ENCODE assay signal across 1 cellular context in the genomic region with DNA sequence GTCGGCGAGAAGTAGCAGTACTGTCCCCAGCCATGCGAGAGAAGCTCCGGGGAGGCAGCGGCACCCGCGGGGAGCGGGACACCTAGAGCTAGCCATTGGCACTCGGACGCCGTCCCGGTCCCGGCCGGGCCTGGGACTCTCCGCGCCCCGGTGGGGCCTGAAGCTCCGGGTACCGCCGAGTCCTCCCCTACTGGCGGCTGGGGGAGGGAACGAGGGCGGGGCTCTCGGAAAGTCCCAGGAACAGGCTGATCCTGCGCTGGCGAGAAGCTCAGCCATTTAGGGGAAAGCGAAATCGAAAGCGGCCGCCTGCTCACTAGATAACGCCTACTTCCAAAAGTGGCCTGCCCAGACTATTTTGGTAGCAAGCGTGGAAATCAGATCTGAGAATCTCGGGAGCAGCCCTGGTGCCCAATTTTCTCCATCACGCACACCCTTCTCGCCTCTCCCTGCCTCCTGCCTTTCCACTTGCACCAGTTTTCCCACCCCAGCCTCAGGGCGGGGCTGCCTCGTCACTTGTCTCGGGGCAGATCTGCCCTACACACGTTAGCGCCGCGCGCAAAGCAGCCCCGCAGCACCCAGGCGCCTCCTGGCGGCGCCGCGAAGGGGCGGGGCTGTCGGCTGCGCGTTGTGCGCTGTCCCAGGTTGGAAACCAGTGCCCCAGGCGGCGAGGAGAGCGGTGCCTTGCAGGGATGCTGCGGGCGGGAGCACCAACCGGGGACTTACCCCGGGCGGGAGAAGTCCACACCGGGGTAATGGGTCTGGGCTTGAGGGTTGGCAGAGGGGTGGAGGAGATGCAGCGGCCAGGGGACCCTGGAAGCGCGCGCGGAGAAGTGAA.
A peak's percentile ranks its signal among the peaks of the same experiment; 100 is the strongest.
TF ChIP-seq lines count a peak whose summit lies in the region.

Gene PSMB9 (plus strand): TSS at position 652 of the 835 bp plus-strand sequence. CDS start 38 bp downstream, at position 690.
Gene TAP1 (minus strand): TSS at position 164 of the 835 bp plus-strand sequence. CDS start 68 bp downstream, at position 96.

TF ChIP-seq in K562, 482 proteins besides CTCF, POLR2A, EP300 and RAD21 (continues in another document):
- TF ChIP-seq EGR1 (conservative IDR thresholded peaks at IDR 0.05) = peak; percentile 32; the same call in 1 of the 2 replicates
- TF ChIP-seq ARHGAP35 (IDR thresholded peaks at IDR 0.05; ENCODE audit: partially characterized antibody) = no peak
- peak; percentile 95 for TF ChIP-seq CREB1 (IDR thresholded peaks at IDR 0.05)
- TF ChIP-seq CREB1 (CRISPR knock-in tag; IDR thresholded peaks at IDR 0.05) = peak; percentile 99
- peak in 1 of 2 experiments; percentile 90; a peak in 2 of 4 replicates for TF ChIP-seq HDAC1 (IDR thresholded peaks at IDR 0.05)
- TF ChIP-seq PML (IDR thresholded peaks at IDR 0.05; ENCODE audit: low read length) = 0 out of 2 replicates have a peak, but pooled peaks have one; percentile 29
- peak; percentile 79 for TF ChIP-seq ZKSCAN1 (IDR thresholded peaks at IDR 0.05; ENCODE audit: low read depth, low read length)
- peak; percentile 76 for TF ChIP-seq E2F8 (IDR thresholded peaks at IDR 0.05; ENCODE audit: low read depth, partially characterized antibody)
- TF ChIP-seq, protein P1, sequence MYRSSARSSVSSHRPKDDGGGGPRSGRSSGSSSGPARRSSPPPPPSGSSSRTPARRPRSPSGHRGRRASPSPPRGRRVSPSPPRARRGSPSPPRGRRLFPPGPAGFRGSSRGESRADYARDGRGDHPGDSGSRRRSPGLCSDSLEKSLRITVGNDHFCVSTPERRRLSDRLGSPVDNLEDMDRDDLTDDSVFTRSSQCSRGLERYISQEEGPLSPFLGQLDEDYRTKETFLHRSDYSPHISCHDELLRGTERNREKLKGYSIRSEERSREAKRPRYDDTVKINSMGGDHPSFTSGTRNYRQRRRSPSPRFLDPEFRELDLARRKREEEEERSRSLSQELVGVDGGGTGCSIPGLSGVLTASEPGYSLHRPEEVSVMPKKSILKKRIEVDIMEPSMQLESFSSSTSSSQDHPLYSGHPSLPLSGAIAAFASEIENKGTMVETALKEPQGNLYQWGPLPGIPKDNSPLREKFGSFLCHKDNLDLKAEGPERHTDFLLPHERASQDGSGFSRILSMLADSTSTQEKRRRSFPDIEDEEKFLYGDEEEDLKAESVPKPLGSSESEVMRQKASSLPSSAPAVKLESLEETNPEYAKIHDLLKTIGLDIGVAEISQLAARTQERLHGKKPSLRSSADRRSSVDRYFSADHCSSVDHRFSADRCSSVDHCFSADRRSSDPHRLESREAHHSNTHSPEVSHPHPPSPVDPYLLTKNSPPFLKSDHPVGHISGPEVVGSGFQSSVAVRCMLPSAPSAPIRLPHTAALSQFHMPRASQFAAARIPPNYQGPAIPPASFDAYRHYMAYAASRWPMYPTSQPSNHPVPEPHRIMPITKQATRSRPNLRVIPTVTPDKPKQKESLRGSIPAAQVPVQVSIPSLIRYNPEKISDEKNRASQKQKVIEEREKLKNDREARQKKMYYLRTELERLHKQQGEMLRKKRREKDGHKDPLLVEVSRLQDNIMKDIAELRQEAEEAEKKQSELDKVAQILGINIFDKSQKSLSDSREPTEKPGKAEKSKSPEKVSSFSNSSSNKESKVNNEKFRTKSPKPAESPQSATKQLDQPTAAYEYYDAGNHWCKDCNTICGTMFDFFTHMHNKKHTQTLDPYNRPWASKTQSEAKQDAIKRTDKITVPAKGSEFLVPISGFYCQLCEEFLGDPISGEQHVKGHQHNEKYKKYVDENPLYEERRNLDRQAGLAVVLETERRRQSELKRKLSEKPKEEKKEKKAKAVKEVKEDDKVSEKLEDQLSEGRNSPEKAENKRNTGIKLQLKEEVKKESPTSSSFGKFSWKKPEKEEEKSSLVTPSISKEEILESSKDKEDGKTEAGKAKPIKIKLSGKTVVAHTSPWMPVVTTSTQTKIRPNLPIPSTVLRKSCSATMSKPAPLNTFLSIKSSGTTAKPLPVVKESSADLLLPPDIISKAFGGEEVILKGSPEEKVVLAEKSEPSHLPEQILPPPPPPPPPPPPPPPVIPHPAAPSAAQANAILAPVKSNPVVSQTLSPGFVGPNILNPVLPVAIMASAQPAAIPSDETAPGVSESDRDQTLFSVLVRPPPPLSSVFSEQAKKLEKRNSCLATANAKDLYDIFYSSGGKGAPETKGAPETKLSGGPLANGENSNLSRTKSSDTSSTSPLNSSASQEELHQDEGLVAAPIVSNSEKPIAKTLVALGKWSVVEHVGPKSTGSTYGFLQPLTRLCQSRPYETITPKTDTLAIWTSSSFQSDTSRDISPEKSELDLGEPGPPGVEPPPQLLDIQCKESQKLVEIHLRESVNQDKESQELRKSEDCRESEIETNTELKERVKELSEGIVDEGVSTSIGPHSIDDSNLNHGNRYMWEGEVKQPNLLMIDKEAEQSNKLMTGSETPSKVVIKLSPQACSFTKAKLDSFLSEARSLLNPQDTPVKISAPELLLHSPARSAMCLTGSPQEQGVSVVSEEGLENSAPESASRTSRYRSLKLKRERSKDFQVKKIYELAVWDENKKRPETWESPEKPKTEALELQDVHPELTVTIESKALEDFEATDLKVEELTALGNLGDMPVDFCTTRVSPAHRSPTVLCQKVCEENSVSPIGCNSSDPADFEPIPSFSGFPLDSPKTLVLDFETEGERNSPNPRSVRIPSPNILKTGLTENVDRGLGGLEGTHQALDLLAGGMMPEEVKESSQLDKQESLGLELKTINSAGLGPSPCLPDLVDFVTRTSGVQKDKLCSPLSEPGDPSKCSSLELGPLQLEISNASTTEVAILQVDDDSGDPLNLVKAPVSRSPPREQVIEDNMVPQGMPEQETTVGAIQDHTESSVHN (IDR thresholded peaks at IDR 0.05; ENCODE audit: borderline replicate concordance in 1 of 2, low read depth in 1 of 2) = peak in 1 of 2 experiments; percentile 59; a peak in 1 of 4 replicates
- peak in 1 of 2 experiments; percentile 85; a peak in 3 of 4 replicates for TF ChIP-seq RCOR1 (IDR thresholded peaks at IDR 0.05; ENCODE audit: borderline replicate concordance in 1 of 2, low read depth in 2 of 2, low read length in 2 of 2)
- TF ChIP-seq, protein P2, sequence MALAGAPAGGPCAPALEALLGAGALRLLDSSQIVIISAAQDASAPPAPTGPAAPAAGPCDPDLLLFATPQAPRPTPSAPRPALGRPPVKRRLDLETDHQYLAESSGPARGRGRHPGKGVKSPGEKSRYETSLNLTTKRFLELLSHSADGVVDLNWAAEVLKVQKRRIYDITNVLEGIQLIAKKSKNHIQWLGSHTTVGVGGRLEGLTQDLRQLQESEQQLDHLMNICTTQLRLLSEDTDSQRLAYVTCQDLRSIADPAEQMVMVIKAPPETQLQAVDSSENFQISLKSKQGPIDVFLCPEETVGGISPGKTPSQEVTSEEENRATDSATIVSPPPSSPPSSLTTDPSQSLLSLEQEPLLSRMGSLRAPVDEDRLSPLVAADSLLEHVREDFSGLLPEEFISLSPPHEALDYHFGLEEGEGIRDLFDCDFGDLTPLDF (CRISPR knock-in tag; IDR thresholded peaks at IDR 0.05) = peak; percentile 84
- TF ChIP-seq HMGN3 (IDR thresholded peaks at IDR 0.05; ENCODE audit: borderline replicate concordance, extremely low read depth, insufficient read length, low read depth, low read length) = peak; percentile 91
- TF ChIP-seq BRCA1 (IDR thresholded peaks at IDR 0.05) = no peak
- no peak for TF ChIP-seq BRCA1 (CRISPR knock-in tag; IDR thresholded peaks at IDR 0.05)
- peak; percentile 73 for TF ChIP-seq CHD1 (IDR thresholded peaks at IDR 0.05; ENCODE audit: low read length)
- peak; percentile 58; the same call in 1 of the 2 replicates for TF ChIP-seq ZBTB1 (CRISPR knock-in tag; IDR thresholded peaks at IDR 0.05; ENCODE audit: borderline replicate concordance, low read depth)
- peak; percentile 91; the same call in 1 of the 2 replicates for TF ChIP-seq ARID4B (CRISPR knock-in tag; IDR thresholded peaks at IDR 0.05)
- no peak for TF ChIP-seq LARP7 (IDR thresholded peaks at IDR 0.05)
- peak; percentile 32; the same call in 1 of the 2 replicates for TF ChIP-seq NFE2 (IDR thresholded peaks at IDR 0.05; ENCODE audit: low read depth)
- peak in 1 of 2 experiments; percentile 13; a peak in 2 of 4 replicates for TF ChIP-seq KDM4B (IDR thresholded peaks at IDR 0.05; ENCODE audit: borderline replicate concordance in 2 of 2, low read depth in 1 of 2)
- TF ChIP-seq, protein P3, sequence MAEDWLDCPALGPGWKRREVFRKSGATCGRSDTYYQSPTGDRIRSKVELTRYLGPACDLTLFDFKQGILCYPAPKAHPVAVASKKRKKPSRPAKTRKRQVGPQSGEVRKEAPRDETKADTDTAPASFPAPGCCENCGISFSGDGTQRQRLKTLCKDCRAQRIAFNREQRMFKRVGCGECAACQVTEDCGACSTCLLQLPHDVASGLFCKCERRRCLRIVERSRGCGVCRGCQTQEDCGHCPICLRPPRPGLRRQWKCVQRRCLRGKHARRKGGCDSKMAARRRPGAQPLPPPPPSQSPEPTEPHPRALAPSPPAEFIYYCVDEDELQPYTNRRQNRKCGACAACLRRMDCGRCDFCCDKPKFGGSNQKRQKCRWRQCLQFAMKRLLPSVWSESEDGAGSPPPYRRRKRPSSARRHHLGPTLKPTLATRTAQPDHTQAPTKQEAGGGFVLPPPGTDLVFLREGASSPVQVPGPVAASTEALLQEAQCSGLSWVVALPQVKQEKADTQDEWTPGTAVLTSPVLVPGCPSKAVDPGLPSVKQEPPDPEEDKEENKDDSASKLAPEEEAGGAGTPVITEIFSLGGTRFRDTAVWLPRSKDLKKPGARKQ (CRISPR knock-in tag; IDR thresholded peaks at IDR 0.05) = no peak
- TF ChIP-seq CBX3 (IDR thresholded peaks at IDR 0.05; ENCODE audit: borderline replicate concordance in 1 of 2, low read length in 2 of 2) = 0 out of 3 replicates have a peak, but pooled peaks of 1 of the 2 experiments have one; percentile 23
- TF ChIP-seq RFX5 (IDR thresholded peaks at IDR 0.05; ENCODE audit: low read depth, low read length) = peak; percentile 99
- TF ChIP-seq FOXM1 (IDR thresholded peaks at IDR 0.05; ENCODE audit: low read depth) = peak; percentile 57; the same call in 1 of the 2 replicates
- no peak for TF ChIP-seq FOXM1 (CRISPR knock-in tag; IDR thresholded peaks at IDR 0.05; ENCODE audit: low read depth)
- peak; percentile 53 for TF ChIP-seq NCOA1 (IDR thresholded peaks at IDR 0.05; ENCODE audit: low read depth)
- TF ChIP-seq ZNF3 (CRISPR knock-in tag; IDR thresholded peaks at IDR 0.05) = no peak
- no peak for TF ChIP-seq ZNF707 (CRISPR knock-in tag; conservative IDR thresholded peaks at IDR 0.05)
- no peak for TF ChIP-seq ZZZ3 (IDR thresholded peaks at IDR 0.05)
- peak; percentile 75 for TF ChIP-seq BCOR (IDR thresholded peaks at IDR 0.05)
- 0 out of 2 replicates have a peak, but pooled peaks have one; percentile 27 for TF ChIP-seq POLR2AphosphoS5 (IDR thresholded peaks at IDR 0.05; ENCODE audit: control insufficient read depth, insufficient read depth, low read depth, low read length)
- TF ChIP-seq SIN3A (IDR thresholded peaks at IDR 0.05; ENCODE audit: borderline replicate concordance in 2 of 2, control insufficient read depth in 1 of 2, low read depth in 2 of 2, low read length in 2 of 2) = peak in 1 of 2 experiments; percentile 52; a peak in 1 of 4 replicates
- peak; percentile 54 for TF ChIP-seq KDM5B (IDR thresholded peaks at IDR 0.05; ENCODE audit: insufficient replicate concordance, low read depth, low read length)
- peak; percentile 75; the same call in 1 of the 2 replicates for TF ChIP-seq ZNF232 (CRISPR knock-in tag; IDR thresholded peaks at IDR 0.05)
- TF ChIP-seq EHMT2 (IDR thresholded peaks at IDR 0.05) = peak; percentile 91
